ENCODE assay signal across 12 cellular contexts in the genomic region with DNA sequence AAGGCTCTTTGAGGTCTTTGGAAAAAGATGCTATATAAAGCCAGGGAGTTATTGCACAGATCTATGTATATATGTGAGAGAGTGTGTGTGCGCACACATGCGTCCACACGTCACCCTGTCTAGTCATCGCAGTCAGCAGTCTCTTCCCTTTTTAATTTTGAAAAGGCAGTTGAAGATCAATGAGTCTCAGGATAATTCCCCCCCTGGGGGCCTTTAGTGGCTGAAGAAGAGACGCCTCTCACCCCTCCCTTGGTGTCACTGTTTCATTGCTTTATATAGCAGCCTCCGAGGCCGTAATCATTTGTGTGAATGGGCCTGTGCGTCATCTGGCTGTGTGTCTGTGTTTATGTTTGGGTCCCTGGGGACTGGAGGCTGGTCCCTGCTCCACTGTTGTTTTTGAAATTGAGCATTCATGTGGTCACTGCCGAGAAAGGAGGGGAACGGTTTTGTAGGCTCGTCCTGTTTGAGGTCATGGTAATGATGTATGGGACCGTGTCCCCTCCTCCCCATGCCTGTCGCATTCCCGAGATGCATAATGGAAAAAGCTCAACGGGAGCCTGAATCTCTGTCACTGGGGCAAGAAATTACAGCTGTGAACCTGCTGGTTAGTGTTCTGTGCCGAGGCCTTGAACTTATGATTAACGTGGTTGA.
DNase-seq lines count a peak whose midpoint lies in the region; ATAC-seq and TF ChIP-seq lines count a peak whose summit lies in the region.
"Had no signal": no experiment of that assay in that cellular context is flagged by ENCODE, and none has a peak within 500 bp of the region (broad histone marks: within the 10 kb centered on the region; RNA-seq: fewer than 3 reads in every experiment).

No MANE protein-coding gene starts in this region.

- H3K9me3 Mint-ChIP-seq in mesothelial cell of epicardium = no peaks in the 10 kb centered on the region
- H3K9me3 Mint-ChIP-seq: activated CD4-positive, alpha-beta memory T cell treated with anti-CD3 and anti-CD28 coated beads for 36 hours; immature natural killer cell had no signal

- H3K4me3 Mint-ChIP-seq in mesothelial cell of epicardium = no peak overlapping the region
- H3K4me3 Mint-ChIP-seq: activated CD4-positive, alpha-beta memory T cell treated with anti-CD3 and anti-CD28 coated beads for 36 hours; immature natural killer cell had no signal

- peak; percentile 53 for DNase-seq in AG10803 (ENCODE audit: low read depth)
- peak; percentile 54 for DNase-seq in NCI-H2171 (lab: John Stamatoyannopoulos, UW)
- DNase-seq in dedifferentiated amniotic fluid mesenchymal stem cell (ENCODE audit: extremely low spot score) = peak; percentile 53
- DNase-seq in mesothelial cell of epicardium (ENCODE audit: low spot score in 2 of 2, unreplicated experiment in 2 of 2) = no peak
- DNase-seq in activated CD4-positive, alpha-beta T cell treated with anti-CD3 and anti-CD28 coated beads, Interleukin-2, amount 50 U/mL, for 1 hour = no peak
- no peak for DNase-seq in GM19240 (ENCODE audit: insufficient read length, low spot score)
- DNase-seq: activated CD4-positive, alpha-beta memory T cell treated with anti-CD3 and anti-CD28 coated beads for 36 hours; C1 segment of cervical spinal cord; immature natural killer cell; thyroid gland had no signal

- peak overlapping the region; percentile 62 for H3K27ac Mint-ChIP-seq in mesothelial cell of epicardium
- H3K27ac Mint-ChIP-seq: activated CD4-positive, alpha-beta memory T cell treated with anti-CD3 and anti-CD28 coated beads for 36 hours; immature natural killer cell had no signal

- no peak overlapping the region for H3K4me3 ChIP-seq in AG10803 (ENCODE audit: low read length)
- H3K4me3 ChIP-seq: thyroid gland had no signal

- H3K36me3 Mint-ChIP-seq in mesothelial cell of epicardium = peaks cover 2% of the 10 kb centered on the region

- H3K27me3 Mint-ChIP-seq in mesothelial cell of epicardium (ENCODE audit: low read depth) = no peaks in the 10 kb centered on the region
- H3K27me3 Mint-ChIP-seq: activated CD4-positive, alpha-beta memory T cell treated with anti-CD3 and anti-CD28 coated beads for 36 hours had no signal

- no peak for TF ChIP-seq CTCF in AG10803 (conservative IDR thresholded peaks at IDR 0.05; ENCODE audit: low read length)
- TF ChIP-seq CTCF in mesothelial cell of epicardium (IDR thresholded peaks at IDR 0.05; ENCODE audit: unreplicated experiment) = no peak

- peaks cover 26% of the 10 kb centered on the region for H3K4me1 Mint-ChIP-seq in mesothelial cell of epicardium

- ATAC-seq in HG03439 (IDR thresholded peaks at IDR 0.05; ENCODE audit: unreplicated experiment) (no peak), GM18870 (IDR thresholded peaks at IDR 0.05; ENCODE audit: unreplicated experiment) (no peak)

Comparison
In these comparisons a context has a peak if more than half of its experiments do, and no peak if none do; other contexts are left out.
1. DNase-seq: peak in AG10803 (single experiment), NCI-H2171 (single experiment) and dedifferentiated amniotic fluid mesenchymal stem cell (single experiment); none in mesothelial cell of epicardium (0 of 2), activated CD4-positive, alpha-beta T cell treated with anti-CD3 and anti-CD28 coated beads, Interleukin-2, amount 50 U/mL, for 1 hour (single experiment) and GM19240 (single experiment).